22 cellular contexts compared by ENCODE assay signal in genomic region chr18:54878662-54879058, GRCh38.
"Had no signal": no experiment of that assay in that cellular context is flagged by ENCODE, and none has a peak within 500 bp of the region (broad histone marks: within the 10 kb centered on the region; RNA-seq: fewer than 3 reads in every experiment).

No MANE protein-coding gene starts in this region.

- H3K4me3 Mint-ChIP-seq: activated T-cell treated with anti-CD3 and anti-CD28 coated beads, Interleukin-2, amount 50 U/mL, for 24 hours; activated T-helper 17 cell treated with anti-CD3 and anti-CD28 coated beads, Interleukin-2, amount 50 U/mL, for 72 hours; memory B cell; nephron; stimulated activated naive B cell treated with anti-CD40 and anti-IgM and Interleukin-4, amounts not matched to agents 10 μg/mL and 1 μg/mL and 100 μg/mL, for 72 hours had no signal

- H3K27me3 ChIP-seq: right lobe of liver, transverse colon had no signal

- H3K27me3 Mint-ChIP-seq: activated T-cell treated with anti-CD3 and anti-CD28 coated beads, Interleukin-2, amount 50 U/mL, for 24 hours; activated T-helper 17 cell treated with anti-CD3 and anti-CD28 coated beads, Interleukin-2, amount 50 U/mL, for 72 hours had no signal

- H3K27ac ChIP-seq: right lobe of liver, transverse colon had no signal

- H3K27ac Mint-ChIP-seq: activated naive CD4-positive, alpha-beta T cell treated with anti-CD3 and anti-CD28 coated beads, Interleukin-2, amount 50 U/mL, for 72 hours; activated T-cell treated with anti-CD3 and anti-CD28 coated beads, Interleukin-2, amount 50 U/mL, for 24 hours; activated T-helper 17 cell treated with anti-CD3 and anti-CD28 coated beads, Interleukin-2, amount 50 U/mL, for 72 hours; memory B cell; nephron; stimulated activated naive B cell treated with anti-CD40 and anti-IgM and Interleukin-4, amounts not matched to agents 10 μg/mL and 1 μg/mL and 100 μg/mL, for 72 hours had no signal

- H3K36me3 ChIP-seq: right lobe of liver, transverse colon had no signal

- H3K36me3 Mint-ChIP-seq: memory B cell; stimulated activated naive B cell treated with anti-CD40 and anti-IgM and Interleukin-4, amounts not matched to agents 10 μg/mL and 1 μg/mL and 100 μg/mL, for 72 hours had no signal

- DNase-seq: activated CD4-positive, alpha-beta T cell treated with anti-CD3 and anti-CD28 coated beads for 1 hour; activated CD4-positive, alpha-beta T cell treated with anti-CD3 and anti-CD28 coated beads, Interleukin-2, amount 50 U/mL, for 1 hour; activated CD8-positive, alpha-beta memory T cell treated with anti-CD3 and anti-CD28 coated beads for 24 hours; activated CD8-positive, alpha-beta memory T cell treated with anti-CD3 and anti-CD28 coated beads, Interleukin-2, amount 50 U/mL, for 4 hours; activated T-cell treated with anti-CD3 and anti-CD28 coated beads, Interleukin-2, amount 50 U/mL, for 24 hours; cerebellar nuclear complex; cortex of kidney; foreskin melanocyte; hypothalamus; occipital lobe; posterior cingulate gyrus; right lobe of liver; small intestine; stimulated activated CD4-positive, alpha-beta T cell treated with anti-CD3 and anti-CD28 coated beads, Interleukin-15, amount 100 ng/mL, for 24 hours; stimulated activated CD8-positive, alpha-beta memory T cell treated with anti-CD3 and anti-CD28 coated beads, Interleukin-4, amount 100 ng/mL, for 48 hours; stimulated activated naive B cell treated with anti-CD40 and anti-IgM and Interleukin-4, amounts not matched to agents 10 μg/mL and 1 μg/mL and 100 μg/mL, for 72 hours; T-helper 1 cell; transverse colon had no signal

- H3K4me3 ChIP-seq: right lobe of liver, transverse colon had no signal

- ATAC-seq: activated naive CD4-positive, alpha-beta T cell treated with anti-CD3 and anti-CD28 coated beads, Interleukin-2, amount 50 U/mL, for 72 hours; activated T-helper 17 cell treated with anti-CD3 and anti-CD28 coated beads, Interleukin-2, amount 50 U/mL, for 72 hours; stimulated activated naive B cell treated with anti-CD40 and anti-IgM and Interleukin-4, amounts not matched to agents 10 μg/mL and 1 μg/mL and 100 μg/mL, for 72 hours had no signal

- H3K9me3 Mint-ChIP-seq: activated T-cell treated with anti-CD3 and anti-CD28 coated beads, Interleukin-2, amount 50 U/mL, for 24 hours; activated T-helper 17 cell treated with anti-CD3 and anti-CD28 coated beads, Interleukin-2, amount 50 U/mL, for 72 hours; memory B cell; nephron; stimulated activated naive B cell treated with anti-CD40 and anti-IgM and Interleukin-4, amounts not matched to agents 10 μg/mL and 1 μg/mL and 100 μg/mL, for 72 hours had no signal

- H3K9me3 ChIP-seq: right lobe of liver, transverse colon had no signal

- H3K4me1 Mint-ChIP-seq: activated T-helper 17 cell treated with anti-CD3 and anti-CD28 coated beads, Interleukin-2, amount 50 U/mL, for 72 hours; memory B cell; stimulated activated naive B cell treated with anti-CD40 and anti-IgM and Interleukin-4, amounts not matched to agents 10 μg/mL and 1 μg/mL and 100 μg/mL, for 72 hours had no signal
